26 cellular contexts compared by ENCODE assay signal in genomic region chr13:67063036-67063435, GRCh38.
A peak's percentile ranks its signal among the peaks of the same experiment; 100 is the strongest.
DNase-seq lines count a peak whose midpoint lies in the region; ATAC-seq, FAIRE-seq and TF ChIP-seq lines count a peak whose summit lies in the region.
"Had no signal": no experiment of that assay in that cellular context is flagged by ENCODE, and none has a peak within 500 bp of the region (broad histone marks: within the 10 kb centered on the region; RNA-seq: fewer than 3 reads in every experiment).

No MANE protein-coding gene starts in this region.

- TF ChIP-seq CTCF in GM12878 (IDR thresholded peaks at IDR 0.05 in 2 of 3, conservative IDR thresholded peaks at IDR 0.05 in 1 of 3; ENCODE audit: control insufficient read depth in 2 of 3, extremely low read depth in 1 of 3, insufficient read depth in 1 of 3, low read depth in 3 of 3, low read length in 3 of 3): no peak
- TF ChIP-seq CTCF in HepG2 (CRISPR knock-in tag; IDR thresholded peaks at IDR 0.05): no peak

- H3K27ac ChIP-seq in GM12878 (ENCODE audit: control insufficient read depth, insufficient read depth): no peak overlapping the region
- no peak overlapping the region for H3K27ac ChIP-seq in HepG2 (ENCODE audit: extremely low read length, insufficient read depth, low read length)
- H3K27ac ChIP-seq: SJCRH30, thyroid gland had no signal

- in situ Hi-C loops in GM12878 (cut with MboI) (no loop called here), HepG2 (cut with HindIII; ENCODE audit: extremely low pct_ligation_motif_present, low pct_unique_long_range_greater_than_20kb) (no loop called here)

- no peaks in the 10 kb centered on the region for H4K20me1 ChIP-seq in GM12878 (ENCODE audit: control insufficient read depth, insufficient read depth)
- no peaks in the 10 kb centered on the region for H4K20me1 ChIP-seq in HepG2 (ENCODE audit: insufficient read depth, low read length)

- H3K4me3 ChIP-seq in GM12878: no peak overlapping the region
- no peak overlapping the region for H3K4me3 ChIP-seq in HepG2 (replicated peaks in 1 of 3; ENCODE audit: insufficient read depth in 1 of 3, low read depth in 2 of 3, low read length in 3 of 3)
- H3K4me3 ChIP-seq: SJCRH30, thyroid gland had no signal

- no peak overlapping the region for H3K9ac ChIP-seq in GM12878 (ENCODE audit: control insufficient read depth, insufficient read depth, low read length)
- H3K9ac ChIP-seq in HepG2 (ENCODE audit: insufficient read depth, low read depth, low read length): no peak overlapping the region

- ATAC-seq in GM12878 (peak; percentile 35; the same call in 1 of the 3 replicates), HG03139 (IDR thresholded peaks at IDR 0.05; ENCODE audit: unreplicated experiment) (no peak), HepG2 (no peak)
- ATAC-seq: naive thymus-derived CD8-positive, alpha-beta T cell; stimulated activated naive CD8-positive, alpha-beta T cell treated with anti-CD3 and anti-CD28 coated beads, Interleukin-15, Interleukin-2, amounts not matched to agents 100 U/mL and 50 U/mL, for 24 hours had no signal

- no peaks in the 10 kb centered on the region for H3K9me3 ChIP-seq in GM12878 (replicated peaks; ENCODE audit: control insufficient read depth, insufficient read depth, low read length)
- no peaks in the 10 kb centered on the region for H3K9me3 ChIP-seq in HepG2 (ENCODE audit: low read length)
- H3K9me3 ChIP-seq: SJCRH30, thyroid gland had no signal

- no peak for TF ChIP-seq POLR2A in GM12878 (IDR thresholded peaks at IDR 0.05; ENCODE audit: low read depth, low read length)
- no peak for TF ChIP-seq POLR2A in HepG2 (IDR thresholded peaks at IDR 0.05; ENCODE audit: insufficient read depth in 1 of 2, low read depth in 2 of 2, low read length in 2 of 2)

- WGBS in GM12878 (ENCODE audit: insufficient coverage, insufficient replicate concordance, low lambda C conversion rate, missing lambda C conversion rate): 57% methylated on average over 3 of the region's 3 CpGs
- WGBS in HepG2 (ENCODE audit: low lambda C conversion rate): 18% methylated on average over 3 of the region's 3 CpGs

- CTCF ChIA-PET in GM12878 (lab: Yijun Ruan, JAX): interaction anchor here (0.9 kb wide), 1 partner anchor 13 kb away, joined by 4 read pairs; no protein-coding TSS in a partner anchor
- CTCF ChIA-PET in HepG2 (lab: Yijun Ruan, JAX; ENCODE audit: low intra/inter-chr PET ratio, low total read pairs): no interaction called here

- H3K4me2 ChIP-seq in GM12878 (ENCODE audit: control insufficient read depth, insufficient read depth): no peak overlapping the region
- no peak overlapping the region for H3K4me2 ChIP-seq in HepG2 (ENCODE audit: low read depth, low read length)

- SMC1A ChIA-PET in GM12878 (lab: Charles Lee; ENCODE audit: uncharacterized antibody, unreplicated experiment): interaction anchor here (0.6 to 1.1 kb wide), 2 partner anchors 11 to 16 kb away, joined by 3 read pairs; no protein-coding TSS in a partner anchor

- H3K27me3 ChIP-seq in GM12878 (replicated peaks in 1 of 2; ENCODE audit: control insufficient read depth in 2 of 2, insufficient read depth in 2 of 2, low read length in 1 of 2): no peaks in the 10 kb centered on the region
- H3K27me3 ChIP-seq in HepG2 (ENCODE audit: control insufficient read depth in 1 of 2, insufficient read depth in 2 of 2, low read length in 2 of 2): no peaks in the 10 kb centered on the region
- H3K27me3 ChIP-seq: SJCRH30, thyroid gland had no signal

- intact Hi-C loops in GM12878 (cut with micrococcal nuclease; ENCODE audit: unreplicated experiment): no loop called here
- intact Hi-C loops in HepG2 (cut with micrococcal nuclease; ENCODE audit: unreplicated experiment): no loop called here

- H2AFZ ChIP-seq in GM12878 (ENCODE audit: control insufficient read depth, low read depth, low read length): no peak overlapping the region
- no peak overlapping the region for H2AFZ ChIP-seq in HepG2 (ENCODE audit: low read length)

- no peak for TF ChIP-seq RAD21 in GM12878 (IDR thresholded peaks at IDR 0.05; ENCODE audit: insufficient read depth, low read depth, low read length)
- TF ChIP-seq RAD21 in HepG2 (CRISPR knock-in tag; IDR thresholded peaks at IDR 0.05): no peak

- H3K36me3 ChIP-seq in GM12878 (ENCODE audit: control insufficient read depth in 2 of 2, insufficient read depth in 2 of 2, low read length in 1 of 2): no peaks in the 10 kb centered on the region
- H3K36me3 ChIP-seq in HepG2 (replicated peaks in 1 of 2; ENCODE audit: control insufficient read depth in 1 of 2, insufficient read depth in 2 of 2, low read length in 2 of 2): no peaks in the 10 kb centered on the region
- H3K36me3 ChIP-seq: SJCRH30, thyroid gland had no signal

- no peaks in the 10 kb centered on the region for H3K4me1 ChIP-seq in GM12878 (ENCODE audit: control insufficient read depth, insufficient read depth, low read length)
- no peaks in the 10 kb centered on the region for H3K4me1 ChIP-seq in HepG2 (ENCODE audit: insufficient read depth, low read length)
- H3K4me1 ChIP-seq: SJCRH30, thyroid gland had no signal

- FAIRE-seq in GM12878 (lab: Jason Lieb, UNC): no peak
- FAIRE-seq in HepG2 (lab: Jason Lieb, UNC): no peak
- FAIRE-seq: HTR-8/SVneo, keratinocyte had no signal

- POLR2A ChIA-PET in GM12878 (lab: Charles Lee): no interaction called here
- POLR2A ChIA-PET in HepG2 (lab: Yijun Ruan, JAX): no interaction called here

- TF ChIP-seq EP300 in GM12878 (IDR thresholded peaks at IDR 0.05; ENCODE audit: borderline replicate concordance in 1 of 2, control insufficient read depth in 1 of 2, low read depth in 2 of 2, low read length in 2 of 2): no peak
- no peak for TF ChIP-seq EP300 in HepG2 (IDR thresholded peaks at IDR 0.05; ENCODE audit: low read depth in 2 of 2, low read length in 2 of 2)
- no peak for TF ChIP-seq EP300 in HepG2 (CRISPR knock-in tag; IDR thresholded peaks at IDR 0.05; ENCODE audit: borderline replicate concordance)

- RAD21 ChIA-PET in GM12878 (lab: Charles Lee; ENCODE audit: unreplicated experiment): no interaction called here

- no TSS peak for BruUV-seq in GM12878 (replicated peaks; lab: Mats Ljungman, UMichigan)
- BruUV-seq in HepG2 (replicated peaks; lab: Mats Ljungman, UMichigan): no TSS peak

- H3K79me2 ChIP-seq in GM12878 (ENCODE audit: control insufficient read depth, insufficient read depth, low read length): no peaks in the 10 kb centered on the region
- H3K79me2 ChIP-seq in HepG2 (ENCODE audit: insufficient read depth, low read length): no peaks in the 10 kb centered on the region

- DNase-seq in NCI-H345 (lab: John Stamatoyannopoulos, UW) (peak; percentile 52), NCI-H345 treated with DMSO at 0.1 percent for 48 hours (lab: John Stamatoyannopoulos, UW; ENCODE audit: unreplicated experiment) (no peak), NCI-H2081 (lab: John Stamatoyannopoulos, UW) (peak; percentile 81 to 93), GM12878 (ENCODE audit: low read depth, low spot score) (no peak), HepG2 (ENCODE audit: low spot score) (no peak), T1000 (lab: John Stamatoyannopoulos, UW) (no peak)
- DNase-seq in stimulated activated CD4-positive, alpha-beta T cell treated with anti-CD3 and anti-CD28 coated beads, Interleukin-4, amount 100 ng/mL, for 4 hours: no peak
- DNase-seq: activated B cell treated with CpG ODN at 0.5 μM for 24 hours; activated CD4-positive, alpha-beta T cell treated with anti-CD3 and anti-CD28 coated beads, Interleukin-2, amount 50 U/mL, for 1 hour; activated T-cell treated with anti-CD3 and anti-CD28 coated beads, Interleukin-2, amount 50 U/mL, for 48 hours; CD8-positive, alpha-beta memory T cell; DMS53; effector CD4-positive, alpha-beta T cell; GDM1; H9; KG1; midbrain; naive thymus-derived CD8-positive, alpha-beta T cell; NCI-H2029 treated with DMSO at 0.1 percent for 48 hours; NCI-H524 treated with DMSO at 0.1 percent for 48 hours; stimulated activated naive CD8-positive, alpha-beta T cell treated with anti-CD3 and anti-CD28 coated beads, Interleukin-15, Interleukin-2, amounts not matched to agents 100 U/mL and 50 U/mL, for 24 hours; thyroid gland had no signal

TF ChIP-seq in GM12878, 131 proteins besides CTCF, POLR2A, EP300 and RAD21 (continues in another document):
- TF ChIP-seq CREM (IDR thresholded peaks at IDR 0.05; ENCODE audit: low read depth) (no peak), HDGF (IDR thresholded peaks at IDR 0.05) (no peak), NFIC (IDR thresholded peaks at IDR 0.05; ENCODE audit: low read depth, low read length) (no peak), EZH2 (IDR thresholded peaks at IDR 0.05; ENCODE audit: borderline replicate concordance, control insufficient read depth, low read depth, low read length) (no peak), NFYA (IDR thresholded peaks at IDR 0.05; ENCODE audit: borderline replicate concordance, low read depth, low read length) (no peak), RAD51 (IDR thresholded peaks at IDR 0.05) (no peak), NR2F1 (conservative IDR thresholded peaks at IDR 0.05) (no peak), ZNF217 (IDR thresholded peaks at IDR 0.05) (no peak), CBFB (IDR thresholded peaks at IDR 0.05; ENCODE audit: low read depth) (no peak), BRCA1 (IDR thresholded peaks at IDR 0.05; ENCODE audit: low read depth, low read length) (no peak)

TF ChIP-seq in HepG2, 621 proteins besides CTCF, POLR2A, EP300 and RAD21:
- no peak for TF ChIP-seq TP53 (CRISPR knock-in tag; conservative IDR thresholded peaks at IDR 0.05)
- TF ChIP-seq RFX5 (IDR thresholded peaks at IDR 0.05; ENCODE audit: low read depth, low read length): no peak
- no peak for TF ChIP-seq NFIB (CRISPR knock-in tag; IDR thresholded peaks at IDR 0.05; ENCODE audit: borderline replicate concordance)
- TF ChIP-seq RBM39 (IDR thresholded peaks at IDR 0.05; ENCODE audit: low read depth, low read length, poor library complexity, severe bottlenecking): no peak
- TF ChIP-seq NFE2L1 (CRISPR knock-in tag; IDR thresholded peaks at IDR 0.05; ENCODE audit: borderline replicate concordance): no peak
TF ChIP-seq in HepG2: peak in this region for 0.

Comparison
In these comparisons a context has a peak if more than half of its experiments do, and no peak if none do; other contexts are left out.
1. DNase-seq: peak in NCI-H345 (single experiment) and NCI-H2081 (2 of 2); none in NCI-H345 treated with DMSO at 0.1 percent for 48 hours (single experiment), GM12878 (single experiment), stimulated activated CD4-positive, alpha-beta T cell treated with anti-CD3 and anti-CD28 coated beads, Interleukin-4, amount 100 ng/mL, for 4 hours (0 of 2), HepG2 (single experiment) and T1000 (single experiment).